8 cellular contexts compared by ENCODE assay signal in genomic region chr17:81365148-81365600, GRCh38. TPM values are rescaled to one million over a fixed set of nuclear protein-coding genes. Genes with fewer than 3 reads are reported as not detected.
DNase-seq lines count a peak whose midpoint lies in the region; ATAC-seq and TF ChIP-seq lines count a peak whose summit lies in the region.

No MANE protein-coding gene starts in this region.

- H3K27me3 Mint-ChIP-seq in activated CD8-positive, alpha-beta T cell treated with anti-CD3 and anti-CD28 coated beads, Interleukin-2, amount 10 ng/mL, durations not matched to agents 7 days and 5 days (ENCODE audit: low read depth), result peaks cover 38% of the 10 kb centered on the region

- H3K27ac Mint-ChIP-seq in activated CD8-positive, alpha-beta T cell treated with anti-CD3 and anti-CD28 coated beads, Interleukin-2, amount 10 ng/mL, durations not matched to agents 7 days and 5 days, result no peak overlapping the region

- H3K4me3 Mint-ChIP-seq in activated CD8-positive, alpha-beta T cell treated with anti-CD3 and anti-CD28 coated beads, Interleukin-2, amount 10 ng/mL, durations not matched to agents 7 days and 5 days, result peak overlapping the region; percentile 22

- no peaks in the 10 kb centered on the region for H3K36me3 Mint-ChIP-seq in activated CD8-positive, alpha-beta T cell treated with anti-CD3 and anti-CD28 coated beads, Interleukin-2, amount 10 ng/mL, durations not matched to agents 7 days and 5 days (ENCODE audit: low read depth)

- peak; percentile 37 for ATAC-seq in activated CD8-positive, alpha-beta T cell treated with anti-CD3 and anti-CD28 coated beads, Interleukin-2, amount 10 ng/mL, durations not matched to agents 7 days and 5 days
- ATAC-seq in HG02571 (IDR thresholded peaks at IDR 0.05; ENCODE audit: unreplicated experiment) (no peak), GM21825 (IDR thresholded peaks at IDR 0.05; ENCODE audit: unreplicated experiment) (no peak), GM21576 (IDR thresholded peaks at IDR 0.05; ENCODE audit: unreplicated experiment) (no peak)

- peak; percentile 61 for DNase-seq in NCI-H748 (lab: John Stamatoyannopoulos, UW; ENCODE audit: unreplicated experiment)
- no peak for DNase-seq in NCI-H748 treated with DMSO at 0.1 percent for 48 hours (lab: John Stamatoyannopoulos, UW)
- DNase-seq in activated CD8-positive, alpha-beta T cell treated with anti-CD3 and anti-CD28 coated beads, Interleukin-2, amount 10 ng/mL, durations not matched to agents 7 days and 5 days, result peak; percentile 39
- DNase-seq in fibroblast of villous mesenchyme (ENCODE audit: low read depth), result peak; percentile 75
- DNase-seq in posterior vena cava (ENCODE audit: low spot score), result peak; percentile 90

- CTCF ChIA-PET in activated CD8-positive, alpha-beta T cell treated with anti-CD3 and anti-CD28 coated beads, Interleukin-2, amount 10 ng/mL, durations not matched to agents 7 days and 5 days (lab: Charles Lee), result no interaction called here

- peak overlapping the region; percentile 33 for H3K4me3 ChIP-seq in fibroblast of villous mesenchyme (ENCODE audit: low read depth, low read length)

- POLR2A ChIA-PET in activated CD8-positive, alpha-beta T cell treated with anti-CD3 and anti-CD28 coated beads, Interleukin-2, amount 10 ng/mL, durations not matched to agents 7 days and 5 days (lab: Charles Lee), result no interaction called here

- TF ChIP-seq CTCF in fibroblast of villous mesenchyme (IDR thresholded peaks at IDR 0.05; ENCODE audit: insufficient read depth, low read depth, low read length), result no peak

- H3K9me3 Mint-ChIP-seq in activated CD8-positive, alpha-beta T cell treated with anti-CD3 and anti-CD28 coated beads, Interleukin-2, amount 10 ng/mL, durations not matched to agents 7 days and 5 days (ENCODE audit: insufficient read depth), result no peaks in the 10 kb centered on the region

- peaks cover 20% of the 10 kb centered on the region for H3K4me1 Mint-ChIP-seq in activated CD8-positive, alpha-beta T cell treated with anti-CD3 and anti-CD28 coated beads, Interleukin-2, amount 10 ng/mL, durations not matched to agents 7 days and 5 days (ENCODE audit: low read depth)

- intact Hi-C loops in posterior vena cava (cut with DNase I), result no loop called here

RNA-seq across cellular contexts. Expression of gene BAHCC1, which starts 30.1 kb away (rescaled TPM):
- total RNA-seq in activated CD8-positive, alpha-beta T cell treated with anti-CD3 and anti-CD28 coated beads, Interleukin-2, amount 10 ng/mL, durations not matched to agents 7 days and 5 days, result under 1 TPM; 0.87 to 0.91 TPM
- total RNA-seq in fibroblast of villous mesenchyme (6.5 and 8.4 TPM in 2 replicates), posterior vena cava (10 to 100 TPM; 17.3 to 19.1 TPM)
